24 cellular contexts compared by ENCODE assay signal in the genomic region with DNA sequence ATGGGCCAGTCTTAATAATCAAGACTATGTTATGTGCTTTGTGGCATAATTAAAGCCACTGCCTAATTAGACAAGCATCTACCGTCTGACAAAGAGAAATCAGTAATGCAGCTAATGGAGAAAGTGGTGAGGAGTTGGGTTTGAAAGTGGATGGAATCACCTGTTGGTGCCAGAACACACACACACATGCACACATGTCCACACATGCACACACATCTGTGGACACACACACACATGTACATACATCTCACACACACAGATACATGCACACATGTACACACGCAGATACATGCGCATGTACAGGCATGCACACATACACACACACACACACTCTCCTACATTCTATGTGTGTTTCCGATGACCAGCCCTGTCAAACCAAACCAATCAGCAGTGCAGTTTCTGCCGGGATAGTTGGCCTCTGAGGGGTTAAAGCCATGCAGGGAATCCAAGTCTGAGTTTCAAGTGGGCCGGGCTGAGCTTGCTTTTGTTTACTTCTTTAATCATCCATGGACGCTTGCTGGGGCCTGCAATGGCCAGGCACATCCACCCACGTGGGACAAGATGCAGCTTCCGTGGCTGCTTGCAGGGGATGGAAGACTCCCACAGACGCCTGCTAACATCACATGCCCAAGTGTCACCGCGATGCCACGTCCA. TPM values are rescaled to one million over a fixed set of nuclear protein-coding genes. Genes with fewer than 3 reads are reported as not detected.
DNase-seq lines count a peak whose midpoint lies in the region; ATAC-seq and TF ChIP-seq lines count a peak whose summit lies in the region.
"Had no signal": no experiment of that assay in that cellular context is flagged by ENCODE, and none has a peak within 500 bp of the region (broad histone marks: within the 10 kb centered on the region; RNA-seq: fewer than 3 reads in every experiment).

No MANE protein-coding gene starts in this region.

- ATAC-seq in WTC11 = no peak
- no peak for ATAC-seq in HG03135 (IDR thresholded peaks at IDR 0.05; ENCODE audit: unreplicated experiment)
- ATAC-seq: CD8-positive, alpha-beta T cell had no signal

- no peak overlapping the region for H3K9ac ChIP-seq in mesenchymal stem cell (ENCODE audit: low read length)
- H3K9ac ChIP-seq in rectal smooth muscle tissue (ENCODE audit: low read length) = no peak overlapping the region
- H3K9ac ChIP-seq: BLaER1 treated with 17β-estradiol and CSF1 and Interleukin-3, amounts not matched to agents 10 nM and 100 nM had no signal

- H3K4me3 Mint-ChIP-seq in WTC11 = no peak overlapping the region
- H3K4me3 Mint-ChIP-seq: CD8-positive, alpha-beta T cell; HFFc6 had no signal

- H2BK120ac ChIP-seq in mesenchymal stem cell (ENCODE audit: low read depth, low read length) = no peak overlapping the region

- POLR2A ChIA-PET in WTC11 (lab: Charles Lee) = no interaction called here

- no peak overlapping the region for H3K4ac ChIP-seq in mesenchymal stem cell (ENCODE audit: low read depth in 1 of 2, low read length in 2 of 2)

- no peak overlapping the region for H3K4me2 ChIP-seq in mesenchymal stem cell (ENCODE audit: low read length, poor library complexity, severe bottlenecking)
- H3K4me2 ChIP-seq: BLaER1 treated with 17β-estradiol and CSF1 and Interleukin-3, amounts not matched to agents 10 nM and 100 nM had no signal

- H2BK15ac ChIP-seq in mesenchymal stem cell (ENCODE audit: low read depth, poor library complexity, severe bottlenecking) = no peak overlapping the region

- WGBS in mesenchymal stem cell = 60% methylated on average over 12 of the region's 13 CpGs
- 34% methylated on average over 10 of the region's 13 CpGs for WGBS in suprapubic skin

- H3K4me3 ChIP-seq in mesenchymal stem cell (ENCODE audit: insufficient read depth in 1 of 2, low read depth in 1 of 2, low read length in 2 of 2) (no peak overlapping the region), rectal smooth muscle tissue (ENCODE audit: low read length) (peak overlapping the region; percentile 23), HAP-1 (no peak overlapping the region), suprapubic skin (no peak overlapping the region)
- H3K4me3 ChIP-seq: BLaER1 treated with 17β-estradiol and CSF1 and Interleukin-3, amounts not matched to agents 10 nM and 100 nM; Peyer's patch; SJCRH30 had no signal

- no peak overlapping the region for H2AK5ac ChIP-seq in mesenchymal stem cell (ENCODE audit: low read length, severe bottlenecking)

- H3K36me3 ChIP-seq in mesenchymal stem cell (ENCODE audit: control insufficient read depth in 1 of 2, insufficient read depth in 2 of 2, low read depth in 1 of 2, low read length in 2 of 2) (no peaks in the 10 kb centered on the region), rectal smooth muscle tissue (ENCODE audit: control insufficient read depth, insufficient read depth, low read length) (no peaks in the 10 kb centered on the region), HAP-1 (replicated peaks) (no peaks in the 10 kb centered on the region), suprapubic skin (no peaks in the 10 kb centered on the region)
- H3K36me3 ChIP-seq: BLaER1 treated with 17β-estradiol and CSF1 and Interleukin-3, amounts not matched to agents 10 nM and 100 nM; Peyer's patch; SJCRH30 had no signal

- H3K27ac ChIP-seq in mesenchymal stem cell (ENCODE audit: low read length, poor library complexity, severe bottlenecking) (no peak overlapping the region), rectal smooth muscle tissue (ENCODE audit: low read depth, low read length) (no peak overlapping the region), suprapubic skin (no peak overlapping the region)
- H3K27ac ChIP-seq: BLaER1 treated with 17β-estradiol and CSF1 and Interleukin-3, amounts not matched to agents 10 nM and 100 nM; SJCRH30 had no signal

- H3K14ac ChIP-seq in mesenchymal stem cell (ENCODE audit: low read length in 2 of 2) = no peak overlapping the region

- TF ChIP-seq CTCF in WTC11 (IDR thresholded peaks at IDR 0.05) = no peak
- no peak for TF ChIP-seq CTCF in suprapubic skin (IDR thresholded peaks at IDR 0.05)

- H2AFZ ChIP-seq in mesenchymal stem cell (ENCODE audit: low read depth, low read length) = no peak overlapping the region

- H3K18ac ChIP-seq in mesenchymal stem cell (ENCODE audit: low read depth in 1 of 2, low read length in 2 of 2) = no peak overlapping the region

- H3K23ac ChIP-seq in mesenchymal stem cell (ENCODE audit: low read length in 2 of 2) = no peak overlapping the region

- in situ Hi-C loops in HAP-1 (cut with MboI; ENCODE audit: low sequenced_read_pairs) = no loop called here

- no peak overlapping the region for H2BK5ac ChIP-seq in mesenchymal stem cell (ENCODE audit: low read depth, low read length, poor library complexity, severe bottlenecking)

- H3K27me3 Mint-ChIP-seq in WTC11 (ENCODE audit: low read depth) = peaks cover 3% of the 10 kb centered on the region

- no peak for TF ChIP-seq EP300 in suprapubic skin (IDR thresholded peaks at IDR 0.05)

- peak; percentile 67 for DNase-seq in DMS79 treated with DMSO at 0.1 percent for 48 hours (lab: John Stamatoyannopoulos, UW)
- DNase-seq in WTC11 (ENCODE audit: low spot score) = no peak
- no peak for DNase-seq in mesenchymal stem cell
- DNase-seq in HAP-1 (ENCODE audit: low spot score in 2 of 2) = no peak
- no peak for DNase-seq in suprapubic skin (ENCODE audit: low spot score in 2 of 2)
- DNase-seq: ACHN; Calu3; CD8-positive, alpha-beta T cell; DMS153; EL; GF-D8; HFFc6; KG1; NCI-H1092; NCI-H1436; NCI-H187 treated with DMSO at 0.1 percent for 48 hours; NCI-H510A; NCI-H774; NK-92 treated with Interleukin-12 subunit alpha and Interleukin-12 subunit beta, amount 100 ng/mL, for 24 hours; Peyer's patch had no signal

- no peak overlapping the region for H2BK12ac ChIP-seq in mesenchymal stem cell (ENCODE audit: low read length in 2 of 2)

- 0 out of 2 replicates have a peak overlapping the region, but pooled peaks have one; percentile 27 for H3K27ac Mint-ChIP-seq in WTC11
- H3K27ac Mint-ChIP-seq: CD8-positive, alpha-beta T cell; HFFc6 had no signal

- no peaks in the 10 kb centered on the region for H3K36me3 Mint-ChIP-seq in WTC11
- H3K36me3 Mint-ChIP-seq: CD8-positive, alpha-beta T cell had no signal

- TF ChIP-seq POLR2A in suprapubic skin (IDR thresholded peaks at IDR 0.05) = no peak

- H4K8ac ChIP-seq in mesenchymal stem cell (ENCODE audit: low read length) = peak overlapping the region; percentile 30

- H3K27me3 ChIP-seq in mesenchymal stem cell (ENCODE audit: control insufficient read depth in 1 of 2, insufficient read depth in 1 of 2, low read length in 2 of 2) = peaks cover 0 to 90% of the 10 kb centered on the region in 2 experiments
- H3K27me3 ChIP-seq in rectal smooth muscle tissue (ENCODE audit: control insufficient read depth, insufficient read depth, low read length) = no peaks in the 10 kb centered on the region
- peaks cover 4% of the 10 kb centered on the region; the same call in 1 of the 2 replicates for H3K27me3 ChIP-seq in HAP-1 (ENCODE audit: low read depth)
- H3K27me3 ChIP-seq in suprapubic skin = peaks cover 96% of the 10 kb centered on the region
- H3K27me3 ChIP-seq: Peyer's patch, SJCRH30 had no signal

- H3K9me3 ChIP-seq in mesenchymal stem cell (ENCODE audit: control insufficient read depth, low read length) (no peaks in the 10 kb centered on the region), HAP-1 (no peaks in the 10 kb centered on the region), suprapubic skin (no peaks in the 10 kb centered on the region)
- H3K9me3 ChIP-seq: BLaER1 treated with 17β-estradiol and CSF1 and Interleukin-3, amounts not matched to agents 10 nM and 100 nM; Peyer's patch; SJCRH30 had no signal

- H3K4me1 Mint-ChIP-seq in WTC11 = peaks cover 26% of the 10 kb centered on the region

- no peak overlapping the region for H4K91ac ChIP-seq in mesenchymal stem cell (ENCODE audit: low read length)

- no peaks in the 10 kb centered on the region for H3K9me3 Mint-ChIP-seq in WTC11
- H3K9me3 Mint-ChIP-seq: CD8-positive, alpha-beta T cell; HFFc6 had no signal

- no peaks in the 10 kb centered on the region for H3K79me1 ChIP-seq in mesenchymal stem cell (replicated peaks; ENCODE audit: low read length, poor library complexity, severe bottlenecking)

- H3K4me1 ChIP-seq in mesenchymal stem cell (ENCODE audit: control insufficient read depth, insufficient read depth, low read depth, low read length) = no peaks in the 10 kb centered on the region
- peaks cover 12% of the 10 kb centered on the region for H3K4me1 ChIP-seq in rectal smooth muscle tissue (ENCODE audit: control insufficient read depth, insufficient read depth, low read length)
- H3K4me1 ChIP-seq in HAP-1 = no peaks in the 10 kb centered on the region
- peaks cover 13% of the 10 kb centered on the region for H3K4me1 ChIP-seq in suprapubic skin
- H3K4me1 ChIP-seq: SJCRH30 had no signal

- CTCF ChIA-PET in WTC11 (lab: Charles Lee) = interaction anchor here (1.2 to 5.0 kb wide), 4 partner anchors 8 to 137 kb away, joined by 3 to 51 read pairs (median 20); no protein-coding TSS in a partner anchor

TF ChIP-seq in WTC11, 78 proteins besides CTCF, POLR2A, EP300 and RAD21:
- TF ChIP-seq FOXK1 (CRISPR knock-in tag; IDR thresholded peaks at IDR 0.05) = no peak
- no peak for TF ChIP-seq IRF2 (CRISPR knock-in tag; IDR thresholded peaks at IDR 0.05; ENCODE audit: borderline replicate concordance, low read depth)
- TF ChIP-seq TEAD1 (CRISPR knock-in tag; IDR thresholded peaks at IDR 0.05) = no peak
- no peak for TF ChIP-seq ZBTB21 (CRISPR knock-in tag; IDR thresholded peaks at IDR 0.05; ENCODE audit: borderline replicate concordance)
- TF ChIP-seq SOX15 (CRISPR knock-in tag; IDR thresholded peaks at IDR 0.05) = no peak
- TF ChIP-seq, protein P1, sequence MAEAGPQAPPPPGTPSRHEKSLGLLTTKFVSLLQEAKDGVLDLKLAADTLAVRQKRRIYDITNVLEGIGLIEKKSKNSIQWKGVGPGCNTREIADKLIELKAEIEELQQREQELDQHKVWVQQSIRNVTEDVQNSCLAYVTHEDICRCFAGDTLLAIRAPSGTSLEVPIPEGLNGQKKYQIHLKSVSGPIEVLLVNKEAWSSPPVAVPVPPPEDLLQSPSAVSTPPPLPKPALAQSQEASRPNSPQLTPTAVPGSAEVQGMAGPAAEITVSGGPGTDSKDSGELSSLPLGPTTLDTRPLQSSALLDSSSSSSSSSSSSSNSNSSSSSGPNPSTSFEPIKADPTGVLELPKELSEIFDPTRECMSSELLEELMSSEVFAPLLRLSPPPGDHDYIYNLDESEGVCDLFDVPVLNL (CRISPR knock-in tag; IDR thresholded peaks at IDR 0.05; ENCODE audit: borderline replicate concordance, low read depth) = no peak
- no peak for TF ChIP-seq ZNF671 (CRISPR knock-in tag; IDR thresholded peaks at IDR 0.05)
- no peak for TF ChIP-seq ZNF263 (CRISPR knock-in tag; IDR thresholded peaks at IDR 0.05; ENCODE audit: low read depth)

RNA-seq across cellular contexts. Expression of a gene that starts 52.5 kb away (rescaled TPM):
- 0.66 to 1.1 TPM (median 0.90 TPM) in 3 replicates for total RNA-seq in WTC11 (2021)
- not detected for polyA plus RNA-seq in mesenchymal stem cell (2013, experiment 1 of 2)
- polyA plus RNA-seq in mesenchymal stem cell (2013, experiment 2 of 2) = not detected
- total RNA-seq in suprapubic skin = not detected
- total RNA-seq: CD8-positive, alpha-beta T cell; HFFc6; Peyer's patch had no signal
